1 cellular context compared by ENCODE assay signal in the genomic region with DNA sequence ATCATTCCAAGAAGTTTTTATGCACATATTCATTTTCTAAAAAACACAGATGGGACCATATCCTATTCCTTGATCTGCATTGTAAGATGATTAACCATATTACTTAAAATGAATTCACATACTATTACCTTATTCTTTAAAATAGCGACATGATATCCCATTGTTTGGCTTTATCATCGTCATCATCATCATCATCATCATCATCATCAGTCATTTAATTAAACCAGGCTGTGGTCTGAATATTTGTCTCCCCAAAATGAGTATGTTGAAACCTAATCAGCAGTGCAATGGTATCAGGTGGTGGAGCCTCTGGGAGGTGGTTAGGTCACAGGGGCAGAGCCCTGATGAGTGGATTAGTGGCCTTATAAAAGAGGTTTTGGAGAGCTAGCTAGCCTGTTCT.
TF ChIP-seq lines count a peak whose summit lies in the region.

No MANE protein-coding gene starts in this region.

TF ChIP-seq in HepG2, 621 proteins besides CTCF, POLR2A, EP300 and RAD21 (continued from another document):
- TF ChIP-seq NCOA5 (CRISPR knock-in tag; IDR thresholded peaks at IDR 0.05) (no peak), MAZ (IDR thresholded peaks at IDR 0.05; ENCODE audit: borderline replicate concordance, low read depth, low read length) (no peak), MAZ (CRISPR knock-in tag; IDR thresholded peaks at IDR 0.05; ENCODE audit: low read depth) (no peak), CEBPB (IDR thresholded peaks at IDR 0.05; ENCODE audit: borderline replicate concordance, low read depth, low read length) (no peak), MAFG (CRISPR knock-in tag; IDR thresholded peaks at IDR 0.05) (no peak)
- TF ChIP-seq, protein P1, sequence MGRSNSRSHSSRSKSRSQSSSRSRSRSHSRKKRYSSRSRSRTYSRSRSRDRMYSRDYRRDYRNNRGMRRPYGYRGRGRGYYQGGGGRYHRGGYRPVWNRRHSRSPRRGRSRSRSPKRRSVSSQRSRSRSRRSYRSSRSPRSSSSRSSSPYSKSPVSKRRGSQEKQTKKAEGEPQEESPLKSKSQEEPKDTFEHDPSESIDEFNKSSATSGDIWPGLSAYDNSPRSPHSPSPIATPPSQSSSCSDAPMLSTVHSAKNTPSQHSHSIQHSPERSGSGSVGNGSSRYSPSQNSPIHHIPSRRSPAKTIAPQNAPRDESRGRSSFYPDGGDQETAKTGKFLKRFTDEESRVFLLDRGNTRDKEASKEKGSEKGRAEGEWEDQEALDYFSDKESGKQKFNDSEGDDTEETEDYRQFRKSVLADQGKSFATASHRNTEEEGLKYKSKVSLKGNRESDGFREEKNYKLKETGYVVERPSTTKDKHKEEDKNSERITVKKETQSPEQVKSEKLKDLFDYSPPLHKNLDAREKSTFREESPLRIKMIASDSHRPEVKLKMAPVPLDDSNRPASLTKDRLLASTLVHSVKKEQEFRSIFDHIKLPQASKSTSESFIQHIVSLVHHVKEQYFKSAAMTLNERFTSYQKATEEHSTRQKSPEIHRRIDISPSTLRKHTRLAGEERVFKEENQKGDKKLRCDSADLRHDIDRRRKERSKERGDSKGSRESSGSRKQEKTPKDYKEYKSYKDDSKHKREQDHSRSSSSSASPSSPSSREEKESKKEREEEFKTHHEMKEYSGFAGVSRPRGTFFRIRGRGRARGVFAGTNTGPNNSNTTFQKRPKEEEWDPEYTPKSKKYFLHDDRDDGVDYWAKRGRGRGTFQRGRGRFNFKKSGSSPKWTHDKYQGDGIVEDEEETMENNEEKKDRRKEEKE (IDR thresholded peaks at IDR 0.05): no peak
